Comparison of ENCODE assay signal across 20 cellular contexts in the genomic region with DNA sequence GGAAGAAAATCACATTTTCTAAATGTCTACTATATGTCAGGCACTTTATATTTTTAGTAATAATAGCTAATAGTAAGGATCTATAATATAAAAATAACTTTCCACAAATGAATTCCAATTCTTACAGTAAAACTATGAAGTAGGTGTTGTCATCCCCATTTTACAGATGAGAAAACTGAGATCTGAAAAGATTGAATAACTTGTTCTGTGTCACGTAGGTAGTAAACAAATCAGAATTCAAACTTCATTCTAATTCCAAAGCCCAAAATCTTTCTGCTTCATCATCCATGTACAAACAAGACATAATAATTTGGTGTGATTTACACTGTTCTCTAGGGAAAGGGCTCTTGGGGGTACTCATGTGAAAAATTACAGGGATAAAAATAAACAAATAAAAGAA.
"Had no signal": no experiment of that assay in that cellular context is flagged by ENCODE, and none has a peak within 500 bp of the region (broad histone marks: within the 10 kb centered on the region; RNA-seq: fewer than 3 reads in every experiment).

No MANE protein-coding gene starts in this region.

- H3K36me3 ChIP-seq: esophagus muscularis mucosa, gastroesophageal sphincter, heart left ventricle, left lung, suprapubic skin, upper lobe of left lung had no signal

- H3K9me3 ChIP-seq: esophagus muscularis mucosa, gastroesophageal sphincter, heart left ventricle, left lung, suprapubic skin, upper lobe of left lung had no signal

- H3K27me3 ChIP-seq: esophagus muscularis mucosa, gastroesophageal sphincter, heart left ventricle, left lung, suprapubic skin, upper lobe of left lung had no signal

- H3K27ac ChIP-seq: left lung, suprapubic skin, upper lobe of left lung had no signal

- DNase-seq: activated CD4-positive, alpha-beta memory T cell treated with anti-CD3 and anti-CD28 coated beads, Interleukin-2, amount 10 ng/mL, durations not matched to agents 7 days and 5 days; activated CD4-positive, alpha-beta T cell treated with anti-CD3 and anti-CD28 coated beads for 48 hours; activated CD4-positive, CD25-positive, alpha-beta regulatory T cell; activated CD8-positive, alpha-beta memory T cell treated with anti-CD3 and anti-CD28 coated beads, Interleukin-2, amount 10 ng/mL, durations not matched to agents 7 days and 5 days; activated effector memory CD4-positive, alpha-beta T cell treated with Interleukin-2 at 50 U/mL for 16 hours; activated naive CD4-positive, alpha-beta T cell treated with anti-CD3 and anti-CD28 coated beads, Interleukin-2, amount 10 ng/mL, durations not matched to agents 7 days and 5 days; activated naive CD8-positive, alpha-beta T cell treated with anti-CD3 and anti-CD28 coated beads, Interleukin-2, amount 50 U/mL, for 24 hours; nephron progenitor cell; stimulated activated CD4-positive, alpha-beta T cell treated with anti-CD3 and anti-CD28 coated beads, Interleukin-15, amount 100 ng/mL, for 24 hours; stimulated activated CD4-positive, alpha-beta T cell treated with anti-CD3 and anti-CD28 coated beads, Interleukin-2, amount 100 ng/mL, for 48 hours; T-cell had no signal

- ATAC-seq: activated CD8-positive, alpha-beta memory T cell treated with anti-CD3 and anti-CD28 coated beads, Interleukin-2, amount 10 ng/mL, durations not matched to agents 7 days and 5 days; activated naive CD8-positive, alpha-beta T cell treated with anti-CD3 and anti-CD28 coated beads, Interleukin-2, amount 50 U/mL, for 24 hours; gastroesophageal sphincter; T-cell had no signal

- H3K4me3 ChIP-seq: coronary artery, esophagus muscularis mucosa, gastroesophageal sphincter, heart left ventricle, left lung, skin epidermis, suprapubic skin, upper lobe of left lung had no signal

- FAIRE-seq: endometrium had no signal
